ENCODE assay signal across 13 cellular contexts in genomic region chr4:70818173-70818856, GRCh38. TPM values are rescaled to one million over a fixed set of nuclear protein-coding genes. Genes with fewer than 3 reads are reported as not detected.
A peak's percentile ranks its signal among the peaks of the same experiment; 100 is the strongest.
DNase-seq lines count a peak whose midpoint lies in the region; ATAC-seq lines count a peak whose summit lies in the region.
"Had no signal": no experiment of that assay in that cellular context is flagged by ENCODE, and none has a peak within 500 bp of the region (broad histone marks: within the 10 kb centered on the region; RNA-seq: fewer than 3 reads in every experiment).

No MANE protein-coding gene starts in this region.

- intact Hi-C loops in CD4-positive, alpha-beta memory T cell (cut with micrococcal nuclease), result no loop called here

- POLR2A ChIA-PET in CD4-positive, alpha-beta memory T cell (lab: Charles Lee; ENCODE audit: partially characterized antibody), result no interaction called here
- POLR2A ChIA-PET in T-cell (lab: Charles Lee), result interaction anchor here in 1 of 2 donors (0.6 kb wide), 1 partner anchor 18 kb away, joined by 3 read pairs; no protein-coding TSS in a partner anchor

- no peaks in the 10 kb centered on the region for H3K9me3 Mint-ChIP-seq in CD4-positive, alpha-beta memory T cell
- no peaks in the 10 kb centered on the region for H3K9me3 Mint-ChIP-seq in T-cell
- H3K9me3 Mint-ChIP-seq: brain, nephron had no signal

- DNase-seq in CD4-positive, alpha-beta memory T cell, result no peak
- DNase-seq in astrocyte of the hippocampus (ENCODE audit: low read depth, low spot score), result peak; percentile 25
- no peak for DNase-seq in NCI-H187 (lab: John Stamatoyannopoulos, UW)
- no peak for DNase-seq in T-helper 9 cell
- no peak for DNase-seq in T-cell
- DNase-seq in NCI-H510A (lab: John Stamatoyannopoulos, UW), result no peak
- DNase-seq: NCI-H2227 treated with DMSO at 0.1 percent for 48 hours, SJCRH30 had no signal

- H3K27me3 Mint-ChIP-seq in CD4-positive, alpha-beta memory T cell, result no peaks in the 10 kb centered on the region
- H3K27me3 Mint-ChIP-seq in T-cell, result no peaks in the 10 kb centered on the region
- H3K27me3 Mint-ChIP-seq: B cell, brain had no signal

- no peaks in the 10 kb centered on the region for H3K27me3 ChIP-seq in CD4-positive, alpha-beta memory T cell (ENCODE audit: insufficient read depth, low read length)
- H3K27me3 ChIP-seq: SJCRH30 had no signal

- peak overlapping the region in 5 of 7 donors; percentile 38 to 77 (median 52) for H3K27ac Mint-ChIP-seq in CD4-positive, alpha-beta memory T cell
- peak overlapping the region in 1 of 2 donors; percentile 18 for H3K27ac Mint-ChIP-seq in T-cell
- H3K27ac Mint-ChIP-seq: B cell had no signal

- CTCF ChIA-PET in CD4-positive, alpha-beta memory T cell (lab: Charles Lee; ENCODE audit: partially characterized antibody), result interaction anchor here (1.0 to 2.2 kb wide), 4 partner anchors 12 to 83 kb away, joined by 3 to 10 read pairs (median 4); no protein-coding TSS in a partner anchor
- CTCF ChIA-PET in T-cell (lab: Charles Lee), result interaction anchor here in 1 of 2 donors (0.6 kb wide), 1 partner anchor 78 kb away, joined by 15 read pairs; no protein-coding TSS in a partner anchor

- H3K36me3 ChIP-seq in CD4-positive, alpha-beta memory T cell (ENCODE audit: insufficient read depth, low read length), result peaks cover 15% of the 10 kb centered on the region

- no peak overlapping the region for H3K4me3 ChIP-seq in CD4-positive, alpha-beta memory T cell (ENCODE audit: low read length in 2 of 2)
- H3K4me3 ChIP-seq: SJCRH30 had no signal

- no peaks in the 10 kb centered on the region for H3K9me3 ChIP-seq in CD4-positive, alpha-beta memory T cell (ENCODE audit: control insufficient read depth in 1 of 2, low read length in 2 of 2)
- H3K9me3 ChIP-seq: SJCRH30 had no signal

- peaks cover 8 to 11% (median 9%) of the 10 kb centered on the region in 4 donors for H3K4me1 Mint-ChIP-seq in CD4-positive, alpha-beta memory T cell
- peaks cover 11 to 14% (median 13%) of the 10 kb centered on the region in 3 donors for H3K4me1 Mint-ChIP-seq in T-cell
- H3K4me1 Mint-ChIP-seq: nephron had no signal

- H3K36me3 Mint-ChIP-seq in CD4-positive, alpha-beta memory T cell, result peaks cover 30 to 42% of the 10 kb centered on the region in 2 donors
- H3K36me3 Mint-ChIP-seq in T-cell, result peaks cover 37% of the 10 kb centered on the region

- H3K27ac ChIP-seq in CD4-positive, alpha-beta memory T cell (ENCODE audit: low read depth, low read length), result no peak overlapping the region
- H3K27ac ChIP-seq: SJCRH30 had no signal

- no peaks in the 10 kb centered on the region for H3K4me1 ChIP-seq in CD4-positive, alpha-beta memory T cell (ENCODE audit: insufficient read depth, low read length)
- H3K4me1 ChIP-seq: SJCRH30 had no signal

- peak; percentile 50 for ATAC-seq in GM19043 (IDR thresholded peaks at IDR 0.05; ENCODE audit: low read depth, unreplicated experiment)
- peak; percentile 54 for ATAC-seq in HG03159 (IDR thresholded peaks at IDR 0.05; ENCODE audit: unreplicated experiment)
- no peak for ATAC-seq in T-cell (replicated peaks in 1 of 4)

- no peak overlapping the region for H3K4me3 Mint-ChIP-seq in CD4-positive, alpha-beta memory T cell
- H3K4me3 Mint-ChIP-seq in T-cell, result no peak overlapping the region
- H3K4me3 Mint-ChIP-seq: B cell, brain, nephron had no signal

RNA-seq across cellular contexts. Expression of gene GRSF1, which starts 21.4 kb away (rescaled TPM):
- total RNA-seq in CD4-positive, alpha-beta memory T cell, result 10 to 100 TPM; 47.0 to 54.3 TPM
- polyA plus RNA-seq in CD4-positive, alpha-beta memory T cell, result 10 to 100 TPM; 74.3 to 96.0 TPM
- 10 to 100 TPM; 42.6 to 48.8 (median 44.7) TPM for total RNA-seq in T-cell

Comparison
In these comparisons a context has a peak if more than half of its experiments do, and no peak if none do; other contexts are left out.
1. ATAC-seq: peak in GM19043 (single experiment) and HG03159 (single experiment); none in T-cell (0 of 4).